Comparison of ENCODE assay signal across 20 cellular contexts in genomic region chr2:174680221-174680620, GRCh38.
DNase-seq lines count a peak whose midpoint lies in the region; ATAC-seq and TF ChIP-seq lines count a peak whose summit lies in the region.
"Had no signal": no experiment of that assay in that cellular context is flagged by ENCODE, and none has a peak within 500 bp of the region (broad histone marks: within the 10 kb centered on the region; RNA-seq: fewer than 3 reads in every experiment).

No MANE protein-coding gene starts in this region.

- H3K4me2 ChIP-seq in Loucy (ENCODE audit: low read depth, low read length, poor library complexity, severe bottlenecking) (peak overlapping the region; percentile 82), OCI-LY7 (ENCODE audit: low read length) (no peak overlapping the region)

- H3F3A ChIP-seq in Loucy (ENCODE audit: low read depth): no peaks in the 10 kb centered on the region

- TF ChIP-seq CTCF in Loucy (conservative IDR thresholded peaks at IDR 0.05; ENCODE audit: low read length) (no peak), astrocyte of the spinal cord (IDR thresholded peaks at IDR 0.05; ENCODE audit: low read depth, low read length) (no peak), neutrophil (IDR thresholded peaks at IDR 0.05) (no peak), OCI-LY7 (conservative IDR thresholded peaks at IDR 0.05; ENCODE audit: low read length) (no peak)

- no peak for ATAC-seq in activated CD4-positive, alpha-beta T cell treated with anti-CD3 and anti-CD28 coated beads for 36 hours
- ATAC-seq: PC-3, right cardiac atrium had no signal

- CTCF ChIA-PET in activated CD4-positive, alpha-beta T cell treated with anti-CD3 and anti-CD28 coated beads for 36 hours (lab: Charles Lee): interaction anchor here (1.0 to 2.1 kb wide), 4 partner anchors 7 to 217 kb away, joined by 3 to 8 read pairs (median 5); no protein-coding TSS in a partner anchor
- CTCF ChIA-PET in OCI-LY7 (lab: Charles Lee; ENCODE audit: unreplicated experiment): no interaction called here

- POLR2A ChIA-PET in activated CD4-positive, alpha-beta T cell treated with anti-CD3 and anti-CD28 coated beads for 36 hours (lab: Charles Lee): no interaction called here
- POLR2A ChIA-PET in OCI-LY7 (lab: Charles Lee): no interaction called here

- H3K4me3 ChIP-seq in Loucy (ENCODE audit: low read length, poor library complexity, severe bottlenecking): peak overlapping the region; percentile 94
- no peak overlapping the region for H3K4me3 ChIP-seq in astrocyte of the spinal cord (ENCODE audit: low read depth, low read length)
- H3K4me3 ChIP-seq in neutrophil (ENCODE audit: low read depth in 1 of 2, low read length in 1 of 2): peak overlapping the region; percentile 81 to 91
- no peak overlapping the region for H3K4me3 ChIP-seq in OCI-LY7 (ENCODE audit: low read depth, low read length, poor library complexity, severe bottlenecking)

- H3K79me2 ChIP-seq in Loucy (ENCODE audit: insufficient read depth, low read length): peaks cover 48% of the 10 kb centered on the region
- no peaks in the 10 kb centered on the region for H3K79me2 ChIP-seq in OCI-LY7 (ENCODE audit: insufficient read depth, low read depth, low read length)

- H3K9me2 ChIP-seq in Loucy (replicated peaks; ENCODE audit: low read depth, low read length) (no peaks in the 10 kb centered on the region), OCI-LY7 (ENCODE audit: insufficient read depth, low read length) (no peaks in the 10 kb centered on the region)

- H3K36me3 ChIP-seq in Loucy (ENCODE audit: insufficient read depth, low read length) (no peaks in the 10 kb centered on the region), neutrophil (peaks cover 5% of the 10 kb centered on the region), OCI-LY7 (ENCODE audit: insufficient read depth, low read length) (no peaks in the 10 kb centered on the region)
- H3K36me3 ChIP-seq: thoracic aorta had no signal

- H2AFZ ChIP-seq in Loucy (ENCODE audit: low read length) (no peak overlapping the region), OCI-LY7 (ENCODE audit: low read length) (no peak overlapping the region)

- in situ Hi-C loops in astrocyte of the spinal cord (cut with HindIII; ENCODE audit: low sequenced_read_pairs): no loop called here

- H3K4me1 ChIP-seq in Loucy (ENCODE audit: insufficient read depth, low read length, poor library complexity, severe bottlenecking): peaks cover 51% of the 10 kb centered on the region
- H3K4me1 ChIP-seq in neutrophil (ENCODE audit: control insufficient read depth in 1 of 2, insufficient read depth in 1 of 2, low read depth in 1 of 2, low read length in 1 of 2): peaks cover 33% of the 10 kb centered on the region in 2 experiments
- H3K4me1 ChIP-seq in OCI-LY7 (ENCODE audit: insufficient read depth, low read length, poor library complexity, severe bottlenecking): no peaks in the 10 kb centered on the region

- peak overlapping the region; percentile 74 for H3K4me3 Mint-ChIP-seq in activated CD4-positive, alpha-beta T cell treated with anti-CD3 and anti-CD28 coated beads for 36 hours

- H3K27ac ChIP-seq in neutrophil: peak overlapping the region; percentile 87
- no peak overlapping the region for H3K27ac ChIP-seq in OCI-LY7 (ENCODE audit: low read depth, low read length, poor library complexity, severe bottlenecking)
- H3K27ac ChIP-seq: left ventricle myocardium inferior, thoracic aorta had no signal

- H3K9me3 Mint-ChIP-seq in activated CD4-positive, alpha-beta T cell treated with anti-CD3 and anti-CD28 coated beads for 36 hours (ENCODE audit: low read depth): no peaks in the 10 kb centered on the region
- H3K9me3 Mint-ChIP-seq: activated B cell treated with CpG ODN at 0.5 μM for 24 hours had no signal

- H3K9me3 ChIP-seq in Loucy (ENCODE audit: insufficient read depth, low read depth, low read length): no peaks in the 10 kb centered on the region
- H3K9me3 ChIP-seq in neutrophil: no peaks in the 10 kb centered on the region
- no peaks in the 10 kb centered on the region for H3K9me3 ChIP-seq in OCI-LY7 (ENCODE audit: low read length)
- H3K9me3 ChIP-seq: left ventricle myocardium inferior, thoracic aorta had no signal

- DNase-seq in activated CD4-positive, alpha-beta T cell treated with anti-CD3 and anti-CD28 coated beads for 36 hours: no peak
- no peak for DNase-seq in activated CD4-positive, alpha-beta T cell treated with anti-CD3 and anti-CD28 coated beads for 4 hours
- DNase-seq in astrocyte of the spinal cord (ENCODE audit: low read depth, low spot score): peak; percentile 25
- DNase-seq in medulla oblongata (ENCODE audit: extremely low spot score): no peak
- DNase-seq in OCI-LY7 (ENCODE audit: low spot score): no peak
- no peak for DNase-seq in posterior cingulate gyrus
- DNase-seq: ACHN; activated B cell treated with CpG ODN at 0.5 μM for 24 hours; activated effector memory CD4-positive, alpha-beta T cell treated with anti-CD3 and anti-CD28 coated beads, Interleukin-2, amount 50 U/mL, for 16 hours; effector CD4-positive, alpha-beta T cell; GDM1; Karpas-422; left ventricle myocardium inferior; NCI-H1417 treated with DMSO at 0.1 percent for 48 hours; NCI-H446 treated with DMSO at 0.1 percent for 48 hours; PC-3; right cardiac atrium had no signal

- BruUV-seq in OCI-LY7 (replicated peaks; lab: Mats Ljungman, UMichigan): no TSS peak

- peak overlapping the region; percentile 9 for H3K27ac Mint-ChIP-seq in activated CD4-positive, alpha-beta T cell treated with anti-CD3 and anti-CD28 coated beads for 36 hours

- H3K27me3 Mint-ChIP-seq in activated CD4-positive, alpha-beta T cell treated with anti-CD3 and anti-CD28 coated beads for 36 hours: no peaks in the 10 kb centered on the region
- H3K27me3 Mint-ChIP-seq: activated B cell treated with CpG ODN at 0.5 μM for 24 hours had no signal

- H3K27me3 ChIP-seq in Loucy (ENCODE audit: insufficient read depth, low read length, poor library complexity, severe bottlenecking): no peaks in the 10 kb centered on the region
- H3K27me3 ChIP-seq in neutrophil: peaks cover 10% of the 10 kb centered on the region

- H3K9ac ChIP-seq in Loucy (ENCODE audit: low read depth, low read length, poor library complexity, severe bottlenecking): no peak overlapping the region

- H3K36me3 Mint-ChIP-seq in activated CD4-positive, alpha-beta T cell treated with anti-CD3 and anti-CD28 coated beads for 36 hours (ENCODE audit: low read depth): peaks cover 14% of the 10 kb centered on the region

- intact Hi-C loops in activated CD4-positive, alpha-beta T cell treated with anti-CD3 and anti-CD28 coated beads for 36 hours (cut with DNase I, micrococcal nuclease): no loop called here
- intact Hi-C loops in OCI-LY7 (cut with micrococcal nuclease; ENCODE audit: unreplicated experiment) (no loop called here), posterior cingulate gyrus (cut with DNase I) (loop anchor here (5.0 kb wide), 1 partner anchor 73 kb away; no protein-coding TSS in a partner anchor)

- peaks cover 3% of the 10 kb centered on the region for H4K20me1 ChIP-seq in Loucy (ENCODE audit: insufficient read depth, low read length, poor library complexity, severe bottlenecking)
- no peaks in the 10 kb centered on the region; the same call in 1 of the 2 replicates for H4K20me1 ChIP-seq in OCI-LY7 (ENCODE audit: insufficient read depth, low read length)

- H3K4me1 Mint-ChIP-seq in activated CD4-positive, alpha-beta T cell treated with anti-CD3 and anti-CD28 coated beads for 36 hours: peaks cover 53% of the 10 kb centered on the region

Comparison
In these comparisons a context has a peak if more than half of its experiments do, and no peak if none do; other contexts are left out.
1. H3K4me3 ChIP-seq: peak in Loucy (single experiment) and neutrophil (2 of 2); none in astrocyte of the spinal cord (single experiment) and OCI-LY7 (single experiment).